30 cellular contexts compared by ENCODE assay signal in genomic region chr16:71848622-71849021, GRCh38.
"Had no signal": no experiment of that assay in that cellular context is flagged by ENCODE, and none has a peak within 500 bp of the region (broad histone marks: within the 10 kb centered on the region; RNA-seq: fewer than 3 reads in every experiment).

No MANE protein-coding gene starts in this region.

- H3K36me3 ChIP-seq: colonic mucosa, ovary, uterus had no signal

- H3K27ac ChIP-seq: adrenal gland, body of pancreas, colonic mucosa, esophagus muscularis mucosa, foreskin keratinocyte, heart right ventricle, left lung, lower lobe of right lung, ovary, sigmoid colon, thoracic aorta, uterus had no signal

- DNase-seq: activated B cell treated with CpG ODN at 0.5 μM for 24 hours; activated CD4-positive, alpha-beta T cell treated with anti-CD3 and anti-CD28 coated beads, Interleukin-2, amount 50 U/mL, for 4 hours; activated effector memory CD4-positive, alpha-beta T cell treated with anti-CD3 and anti-CD28 coated beads, Interleukin-2, amount 50 U/mL, for 16 hours; activated naive CD4-positive, alpha-beta T cell treated with anti-CD3 and anti-CD28 coated beads for 36 hours; activated naive CD8-positive, alpha-beta T cell treated with anti-CD3 and anti-CD28 coated beads for 36 hours; aorta; body of pancreas; cerebellar nuclear complex; colonic mucosa; effector memory CD8-positive, alpha-beta T cell; foreskin keratinocyte; heart right ventricle; kidney glomerular epithelial cell; left lung; lower lobe of right lung; mesenchymal stem cell; ovary; retina; sigmoid colon; small intestine; stimulated activated CD4-positive, alpha-beta T cell treated with anti-CD3 and anti-CD28 coated beads, Interleukin-4, amount 100 ng/mL, for 24 hours; uterus had no signal

- H3K27me3 Mint-ChIP-seq: activated B cell treated with CpG ODN at 0.5 μM for 24 hours; activated naive CD8-positive, alpha-beta T cell treated with anti-CD3 and anti-CD28 coated beads for 36 hours; effector memory CD8-positive, alpha-beta T cell; progenitor cell of endocrine pancreas; stimulated activated naive CD8-positive, alpha-beta T cell treated with anti-CD3 and anti-CD28 coated beads, Interleukin-15, Interleukin-2, amounts not matched to agents 100 ng/mL and 50 ng/mL, for 24 hours; type B pancreatic cell had no signal

- H3K9me3 Mint-ChIP-seq: activated B cell treated with CpG ODN at 0.5 μM for 24 hours; activated naive CD4-positive, alpha-beta T cell treated with anti-CD3 and anti-CD28 coated beads for 36 hours; activated naive CD8-positive, alpha-beta T cell treated with anti-CD3 and anti-CD28 coated beads for 36 hours; activated T-helper 1 cell treated with anti-CD3 and anti-CD28 coated beads, Interleukin-12 subunit alpha, Interleukin-12 subunit beta, Interleukin-2, Interleukin-4 antibody, amounts not matched to agents 30 ng/mL and 10 ng/mL and 1 ng/mL, durations not matched to agents 14 hours and 24 hours and 36 hours; effector memory CD8-positive, alpha-beta T cell; stimulated activated effector memory CD8-positive, alpha-beta T cell treated with anti-CD3 and anti-CD28 coated beads, Interleukin-12 subunit alpha, Interleukin-12 subunit beta, amount 100 ng/mL, for 72 hours; stimulated activated naive CD8-positive, alpha-beta T cell treated with anti-CD3 and anti-CD28 coated beads, Interleukin-15, Interleukin-2, amounts not matched to agents 100 ng/mL and 50 ng/mL, for 24 hours; type B pancreatic cell had no signal

- H3K4me3 ChIP-seq: adrenal gland, body of pancreas, colonic mucosa, esophagus muscularis mucosa, heart right ventricle, left lung, lower lobe of right lung, ovary, sigmoid colon, thoracic aorta, uterus had no signal

- H3K27me3 ChIP-seq: adrenal gland, body of pancreas, colonic mucosa, esophagus muscularis mucosa, foreskin keratinocyte, heart right ventricle, left lung, ovary, sigmoid colon, uterus had no signal

- H3K4me3 Mint-ChIP-seq: activated naive CD4-positive, alpha-beta T cell treated with anti-CD3 and anti-CD28 coated beads for 36 hours; activated naive CD8-positive, alpha-beta T cell treated with anti-CD3 and anti-CD28 coated beads for 36 hours; effector memory CD8-positive, alpha-beta T cell; stimulated activated effector memory CD8-positive, alpha-beta T cell treated with anti-CD3 and anti-CD28 coated beads, Interleukin-12 subunit alpha, Interleukin-12 subunit beta, amount 100 ng/mL, for 72 hours; stimulated activated naive CD8-positive, alpha-beta T cell treated with anti-CD3 and anti-CD28 coated beads, Interleukin-15, Interleukin-2, amounts not matched to agents 100 ng/mL and 50 ng/mL, for 24 hours had no signal

- ATAC-seq: body of pancreas; effector memory CD8-positive, alpha-beta T cell; foreskin keratinocyte; heart right ventricle; left lung; lower lobe of right lung; stimulated activated effector memory CD8-positive, alpha-beta T cell treated with anti-CD3 and anti-CD28 coated beads, Interleukin-12 subunit alpha, Interleukin-12 subunit beta, amount 100 ng/mL, for 72 hours had no signal

- H3K9me3 ChIP-seq: adrenal gland, body of pancreas, colonic mucosa, esophagus muscularis mucosa, heart right ventricle, left lung, lower lobe of right lung, ovary, sigmoid colon, thoracic aorta, uterus had no signal

- FAIRE-seq: small intestine had no signal

- H3K4me1 ChIP-seq: uterus had no signal

- H3K27ac Mint-ChIP-seq: activated B cell treated with CpG ODN at 0.5 μM for 24 hours; activated naive CD4-positive, alpha-beta T cell treated with anti-CD3 and anti-CD28 coated beads for 36 hours; activated naive CD8-positive, alpha-beta T cell treated with anti-CD3 and anti-CD28 coated beads for 36 hours; effector memory CD8-positive, alpha-beta T cell; progenitor cell of endocrine pancreas; stimulated activated effector memory CD8-positive, alpha-beta T cell treated with anti-CD3 and anti-CD28 coated beads, Interleukin-12 subunit alpha, Interleukin-12 subunit beta, amount 100 ng/mL, for 72 hours; stimulated activated naive CD8-positive, alpha-beta T cell treated with anti-CD3 and anti-CD28 coated beads, Interleukin-15, Interleukin-2, amounts not matched to agents 100 ng/mL and 50 ng/mL, for 24 hours had no signal
